In genomic region chr6:11663519-11663918, GRCh38 we compare ENCODE assay signal across 8 cellular contexts.
"Had no signal": no experiment of that assay in that cellular context is flagged by ENCODE, and none has a peak within 500 bp of the region (broad histone marks: within the 10 kb centered on the region; RNA-seq: fewer than 3 reads in every experiment).

No MANE protein-coding gene starts in this region.

- H3K4me3 ChIP-seq: GM12878 had no signal

- DNase-seq: GDM1, GF-D8 had no signal

- FAIRE-seq: G401.6, GM12878, GM12891, GM12892, GM18507, GM19239 had no signal

- ATAC-seq: GM12878 had no signal
